In the genomic region with DNA sequence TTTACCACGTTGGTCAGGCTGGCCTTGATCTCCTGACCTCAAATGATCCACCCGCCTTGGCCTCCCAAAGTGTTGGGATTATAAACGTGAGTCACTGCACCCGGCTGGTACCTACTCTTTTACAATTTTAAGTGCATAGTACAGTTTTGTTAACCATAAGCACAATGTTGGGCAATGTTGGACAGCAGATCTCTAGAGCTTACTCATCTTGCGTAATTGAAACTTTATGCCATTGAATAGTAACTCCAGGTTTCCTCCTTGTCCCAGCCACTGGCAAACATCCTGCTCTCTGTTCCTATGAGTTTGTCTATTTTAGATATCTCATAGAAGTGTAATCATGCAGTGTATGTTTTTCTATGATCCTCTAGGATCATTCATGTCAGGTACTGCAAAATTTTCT, we compare ENCODE assay signal across 1 cellular context.
A peak's percentile ranks its signal among the peaks of the same experiment; 100 is the strongest.
TF ChIP-seq lines count a peak whose summit lies in the region.

No MANE protein-coding gene starts in this region.

TF ChIP-seq in HepG2, 621 proteins besides CTCF, POLR2A, EP300 and RAD21 (continued from another document and continues in another):
- TF ChIP-seq, protein P1, sequence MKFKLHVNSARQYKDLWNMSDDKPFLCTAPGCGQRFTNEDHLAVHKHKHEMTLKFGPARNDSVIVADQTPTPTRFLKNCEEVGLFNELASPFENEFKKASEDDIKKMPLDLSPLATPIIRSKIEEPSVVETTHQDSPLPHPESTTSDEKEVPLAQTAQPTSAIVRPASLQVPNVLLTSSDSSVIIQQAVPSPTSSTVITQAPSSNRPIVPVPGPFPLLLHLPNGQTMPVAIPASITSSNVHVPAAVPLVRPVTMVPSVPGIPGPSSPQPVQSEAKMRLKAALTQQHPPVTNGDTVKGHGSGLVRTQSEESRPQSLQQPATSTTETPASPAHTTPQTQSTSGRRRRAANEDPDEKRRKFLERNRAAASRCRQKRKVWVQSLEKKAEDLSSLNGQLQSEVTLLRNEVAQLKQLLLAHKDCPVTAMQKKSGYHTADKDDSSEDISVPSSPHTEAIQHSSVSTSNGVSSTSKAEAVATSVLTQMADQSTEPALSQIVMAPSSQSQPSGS (CRISPR knock-in tag; IDR thresholded peaks at IDR 0.05): peak; percentile 80
- TF ChIP-seq, protein P2, sequence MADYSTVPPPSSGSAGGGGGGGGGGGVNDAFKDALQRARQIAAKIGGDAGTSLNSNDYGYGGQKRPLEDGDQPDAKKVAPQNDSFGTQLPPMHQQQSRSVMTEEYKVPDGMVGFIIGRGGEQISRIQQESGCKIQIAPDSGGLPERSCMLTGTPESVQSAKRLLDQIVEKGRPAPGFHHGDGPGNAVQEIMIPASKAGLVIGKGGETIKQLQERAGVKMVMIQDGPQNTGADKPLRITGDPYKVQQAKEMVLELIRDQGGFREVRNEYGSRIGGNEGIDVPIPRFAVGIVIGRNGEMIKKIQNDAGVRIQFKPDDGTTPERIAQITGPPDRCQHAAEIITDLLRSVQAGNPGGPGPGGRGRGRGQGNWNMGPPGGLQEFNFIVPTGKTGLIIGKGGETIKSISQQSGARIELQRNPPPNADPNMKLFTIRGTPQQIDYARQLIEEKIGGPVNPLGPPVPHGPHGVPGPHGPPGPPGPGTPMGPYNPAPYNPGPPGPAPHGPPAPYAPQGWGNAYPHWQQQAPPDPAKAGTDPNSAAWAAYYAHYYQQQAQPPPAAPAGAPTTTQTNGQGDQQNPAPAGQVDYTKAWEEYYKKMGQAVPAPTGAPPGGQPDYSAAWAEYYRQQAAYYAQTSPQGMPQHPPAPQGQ (CRISPR knock-in tag; IDR thresholded peaks at IDR 0.05; ENCODE audit: borderline replicate concordance): no peak
- TF ChIP-seq, protein P3, sequence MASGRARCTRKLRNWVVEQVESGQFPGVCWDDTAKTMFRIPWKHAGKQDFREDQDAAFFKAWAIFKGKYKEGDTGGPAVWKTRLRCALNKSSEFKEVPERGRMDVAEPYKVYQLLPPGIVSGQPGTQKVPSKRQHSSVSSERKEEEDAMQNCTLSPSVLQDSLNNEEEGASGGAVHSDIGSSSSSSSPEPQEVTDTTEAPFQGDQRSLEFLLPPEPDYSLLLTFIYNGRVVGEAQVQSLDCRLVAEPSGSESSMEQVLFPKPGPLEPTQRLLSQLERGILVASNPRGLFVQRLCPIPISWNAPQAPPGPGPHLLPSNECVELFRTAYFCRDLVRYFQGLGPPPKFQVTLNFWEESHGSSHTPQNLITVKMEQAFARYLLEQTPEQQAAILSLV (CRISPR knock-in tag; IDR thresholded peaks at IDR 0.05; ENCODE audit: borderline replicate concordance): no peak
- peak; percentile 47; the same call in 1 of the 2 replicates for TF ChIP-seq ZBTB3 (CRISPR knock-in tag; IDR thresholded peaks at IDR 0.05; ENCODE audit: borderline replicate concordance, low read depth)
- TF ChIP-seq PAF1 (CRISPR knock-in tag; IDR thresholded peaks at IDR 0.05): no peak
- TF ChIP-seq ZBTB21 (CRISPR knock-in tag; IDR thresholded peaks at IDR 0.05): no peak
- peak; percentile 77 for TF ChIP-seq SAP130 (CRISPR knock-in tag; IDR thresholded peaks at IDR 0.05; ENCODE audit: low read depth)
- TF ChIP-seq FOXC1 (CRISPR knock-in tag; IDR thresholded peaks at IDR 0.05; ENCODE audit: borderline replicate concordance): no peak
- no peak for TF ChIP-seq ZNF329 (CRISPR knock-in tag; IDR thresholded peaks at IDR 0.05; ENCODE audit: low read depth)
- TF ChIP-seq ZNF746 (CRISPR knock-in tag; IDR thresholded peaks at IDR 0.05): peak; percentile 47; the same call in 1 of the 2 replicates
- TF ChIP-seq ATRX (CRISPR knock-in tag; IDR thresholded peaks at IDR 0.05; ENCODE audit: borderline replicate concordance): no peak
- peak; percentile 92 for TF ChIP-seq NR2F6 (IDR thresholded peaks at IDR 0.05)
- peak; percentile 96 for TF ChIP-seq NR2F6 (CRISPR knock-in tag; IDR thresholded peaks at IDR 0.05)
- TF ChIP-seq ZNF367 (CRISPR knock-in tag; IDR thresholded peaks at IDR 0.05; ENCODE audit: borderline replicate concordance): no peak
- TF ChIP-seq IRX3 (CRISPR knock-in tag; IDR thresholded peaks at IDR 0.05; ENCODE audit: borderline replicate concordance, low read depth): no peak
- TF ChIP-seq NFE2L1 (CRISPR knock-in tag; IDR thresholded peaks at IDR 0.05; ENCODE audit: borderline replicate concordance): no peak
- TF ChIP-seq TARDBP (CRISPR knock-in tag; IDR thresholded peaks at IDR 0.05): peak; percentile 91
- TF ChIP-seq, protein P4, sequence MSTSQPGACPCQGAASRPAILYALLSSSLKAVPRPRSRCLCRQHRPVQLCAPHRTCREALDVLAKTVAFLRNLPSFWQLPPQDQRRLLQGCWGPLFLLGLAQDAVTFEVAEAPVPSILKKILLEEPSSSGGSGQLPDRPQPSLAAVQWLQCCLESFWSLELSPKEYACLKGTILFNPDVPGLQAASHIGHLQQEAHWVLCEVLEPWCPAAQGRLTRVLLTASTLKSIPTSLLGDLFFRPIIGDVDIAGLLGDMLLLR (CRISPR knock-in tag; IDR thresholded peaks at IDR 0.05): no peak
- no peak for TF ChIP-seq MYNN (CRISPR knock-in tag; IDR thresholded peaks at IDR 0.05; ENCODE audit: low read depth)
- TF ChIP-seq, protein P5, sequence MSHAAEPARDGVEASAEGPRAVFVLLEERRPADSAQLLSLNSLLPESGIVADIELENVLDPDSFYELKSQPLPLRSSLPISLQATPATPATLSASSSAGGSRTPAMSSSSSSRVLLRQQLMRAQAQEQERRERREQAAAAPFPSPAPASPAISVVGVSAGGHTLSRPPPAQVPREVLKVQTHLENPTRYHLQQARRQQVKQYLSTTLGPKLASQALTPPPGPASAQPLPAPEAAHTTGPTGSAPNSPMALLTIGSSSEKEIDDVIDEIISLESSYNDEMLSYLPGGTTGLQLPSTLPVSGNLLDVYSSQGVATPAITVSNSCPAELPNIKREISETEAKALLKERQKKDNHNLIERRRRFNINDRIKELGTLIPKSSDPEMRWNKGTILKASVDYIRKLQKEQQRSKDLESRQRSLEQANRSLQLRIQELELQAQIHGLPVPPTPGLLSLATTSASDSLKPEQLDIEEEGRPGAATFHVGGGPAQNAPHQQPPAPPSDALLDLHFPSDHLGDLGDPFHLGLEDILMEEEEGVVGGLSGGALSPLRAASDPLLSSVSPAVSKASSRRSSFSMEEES (CRISPR knock-in tag; IDR thresholded peaks at IDR 0.05): peak; percentile 80
- TF ChIP-seq, protein P6, sequence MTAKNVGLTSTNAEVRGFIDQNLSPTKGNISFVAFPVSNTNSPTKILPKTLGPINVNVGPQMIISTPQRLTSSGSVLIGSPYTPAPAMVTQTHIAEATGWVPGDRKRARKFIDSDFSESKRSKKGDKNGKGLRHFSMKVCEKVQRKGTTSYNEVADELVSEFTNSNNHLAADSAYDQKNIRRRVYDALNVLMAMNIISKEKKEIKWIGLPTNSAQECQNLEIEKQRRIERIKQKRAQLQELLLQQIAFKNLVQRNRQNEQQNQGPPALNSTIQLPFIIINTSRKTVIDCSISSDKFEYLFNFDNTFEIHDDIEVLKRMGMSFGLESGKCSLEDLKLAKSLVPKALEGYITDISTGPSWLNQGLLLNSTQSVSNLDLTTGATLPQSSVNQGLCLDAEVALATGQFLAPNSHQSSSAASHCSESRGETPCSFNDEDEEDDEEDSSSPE (CRISPR knock-in tag; IDR thresholded peaks at IDR 0.05): no peak
- TF ChIP-seq JDP2 (CRISPR knock-in tag; IDR thresholded peaks at IDR 0.05; ENCODE audit: borderline replicate concordance): no peak; the same call in 1 of the 2 replicates
- TF ChIP-seq ELF3 (CRISPR knock-in tag; IDR thresholded peaks at IDR 0.05): peak; percentile 95
- TF ChIP-seq MTA1 (CRISPR knock-in tag; IDR thresholded peaks at IDR 0.05; ENCODE audit: borderline replicate concordance): no peak; the same call in 1 of the 2 replicates
- TF ChIP-seq ASH2L (IDR thresholded peaks at IDR 0.05; ENCODE audit: insufficient read length, low read depth, low read length): peak; percentile 62
- TF ChIP-seq SP2 (CRISPR knock-in tag; IDR thresholded peaks at IDR 0.05): no peak
- TF ChIP-seq TBP (CRISPR knock-in tag; IDR thresholded peaks at IDR 0.05): no peak
- 0 out of 2 replicates have a peak, but pooled peaks have one; percentile 42 for TF ChIP-seq ZNF761 (CRISPR knock-in tag; conservative IDR thresholded peaks at IDR 0.05)
- TF ChIP-seq, protein P7, sequence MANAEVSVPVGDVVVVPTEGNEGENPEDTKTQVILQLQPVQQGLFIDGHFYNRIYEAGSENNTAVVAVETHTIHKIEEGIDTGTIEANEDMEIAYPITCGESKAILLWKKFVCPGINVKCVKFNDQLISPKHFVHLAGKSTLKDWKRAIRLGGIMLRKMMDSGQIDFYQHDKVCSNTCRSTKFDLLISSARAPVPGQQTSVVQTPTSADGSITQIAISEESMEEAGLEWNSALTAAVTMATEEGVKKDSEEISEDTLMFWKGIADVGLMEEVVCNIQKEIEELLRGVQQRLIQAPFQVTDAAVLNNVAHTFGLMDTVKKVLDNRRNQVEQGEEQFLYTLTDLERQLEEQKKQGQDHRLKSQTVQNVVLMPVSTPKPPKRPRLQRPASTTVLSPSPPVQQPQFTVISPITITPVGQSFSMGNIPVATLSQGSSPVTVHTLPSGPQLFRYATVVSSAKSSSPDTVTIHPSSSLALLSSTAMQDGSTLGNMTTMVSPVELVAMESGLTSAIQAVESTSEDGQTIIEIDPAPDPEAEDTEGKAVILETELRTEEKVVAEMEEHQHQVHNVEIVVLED (CRISPR knock-in tag; IDR thresholded peaks at IDR 0.05; ENCODE audit: borderline replicate concordance): no peak
- TF ChIP-seq ZFAT (CRISPR knock-in tag; conservative IDR thresholded peaks at IDR 0.05): no peak
- TF ChIP-seq, protein P8, sequence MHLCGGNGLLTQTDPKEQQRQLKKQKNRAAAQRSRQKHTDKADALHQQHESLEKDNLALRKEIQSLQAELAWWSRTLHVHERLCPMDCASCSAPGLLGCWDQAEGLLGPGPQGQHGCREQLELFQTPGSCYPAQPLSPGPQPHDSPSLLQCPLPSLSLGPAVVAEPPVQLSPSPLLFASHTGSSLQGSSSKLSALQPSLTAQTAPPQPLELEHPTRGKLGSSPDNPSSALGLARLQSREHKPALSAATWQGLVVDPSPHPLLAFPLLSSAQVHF (CRISPR knock-in tag; IDR thresholded peaks at IDR 0.05): no peak
- no peak for TF ChIP-seq ZNF17 (CRISPR knock-in tag; IDR thresholded peaks at IDR 0.05)
- TF ChIP-seq CREM (IDR thresholded peaks at IDR 0.05): peak; percentile 83
- no peak for TF ChIP-seq CREM (CRISPR knock-in tag; IDR thresholded peaks at IDR 0.05)
- TF ChIP-seq KDM2A (CRISPR knock-in tag; IDR thresholded peaks at IDR 0.05; ENCODE audit: borderline replicate concordance, low read depth): no peak
- peak; percentile 89 for TF ChIP-seq RARA (CRISPR knock-in tag; IDR thresholded peaks at IDR 0.05)
- peak; percentile 54; the same call in 1 of the 2 replicates for TF ChIP-seq KDM4B (CRISPR knock-in tag; IDR thresholded peaks at IDR 0.05)
- TF ChIP-seq TAF15 (IDR thresholded peaks at IDR 0.05; ENCODE audit: low read depth, low read length, poor library complexity, severe bottlenecking): no peak
- TF ChIP-seq MAF1 (CRISPR knock-in tag; IDR thresholded peaks at IDR 0.05; ENCODE audit: borderline replicate concordance): no peak
- no peak for TF ChIP-seq MBNL3 (CRISPR knock-in tag; conservative IDR thresholded peaks at IDR 0.05)
- no peak for TF ChIP-seq PTBP1 (IDR thresholded peaks at IDR 0.05; ENCODE audit: low read depth, low read length, poor library complexity, severe bottlenecking)
- peak; percentile 91 for TF ChIP-seq ZMYM3 (CRISPR knock-in tag; IDR thresholded peaks at IDR 0.05)
- TF ChIP-seq, protein P9, sequence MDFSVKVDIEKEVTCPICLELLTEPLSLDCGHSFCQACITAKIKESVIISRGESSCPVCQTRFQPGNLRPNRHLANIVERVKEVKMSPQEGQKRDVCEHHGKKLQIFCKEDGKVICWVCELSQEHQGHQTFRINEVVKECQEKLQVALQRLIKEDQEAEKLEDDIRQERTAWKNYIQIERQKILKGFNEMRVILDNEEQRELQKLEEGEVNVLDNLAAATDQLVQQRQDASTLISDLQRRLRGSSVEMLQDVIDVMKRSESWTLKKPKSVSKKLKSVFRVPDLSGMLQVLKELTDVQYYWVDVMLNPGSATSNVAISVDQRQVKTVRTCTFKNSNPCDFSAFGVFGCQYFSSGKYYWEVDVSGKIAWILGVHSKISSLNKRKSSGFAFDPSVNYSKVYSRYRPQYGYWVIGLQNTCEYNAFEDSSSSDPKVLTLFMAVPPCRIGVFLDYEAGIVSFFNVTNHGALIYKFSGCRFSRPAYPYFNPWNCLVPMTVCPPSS (IDR thresholded peaks at IDR 0.05): no peak
- TF ChIP-seq REL (CRISPR knock-in tag; conservative IDR thresholded peaks at IDR 0.05): no peak
- no peak for TF ChIP-seq RNF2 (conservative IDR thresholded peaks at IDR 0.05; ENCODE audit: low read depth)
- no peak for TF ChIP-seq ZFY (CRISPR knock-in tag; IDR thresholded peaks at IDR 0.05)
- TF ChIP-seq CBX1 (IDR thresholded peaks at IDR 0.05; ENCODE audit: low read depth): no peak
- TF ChIP-seq ZBTB7A (CRISPR knock-in tag; IDR thresholded peaks at IDR 0.05): no peak
- TF ChIP-seq ZNF432 (CRISPR knock-in tag; IDR thresholded peaks at IDR 0.05; ENCODE audit: borderline replicate concordance): no peak
- peak; percentile 89; the same call in 1 of the 2 replicates for TF ChIP-seq RCOR2 (CRISPR knock-in tag; IDR thresholded peaks at IDR 0.05)
- peak; percentile 96 for TF ChIP-seq FOSL2 (CRISPR knock-in tag; IDR thresholded peaks at IDR 0.05)
- no peak for TF ChIP-seq SSRP1 (CRISPR knock-in tag; IDR thresholded peaks at IDR 0.05)
- no peak for TF ChIP-seq ZNF567 (CRISPR knock-in tag; IDR thresholded peaks at IDR 0.05; ENCODE audit: borderline replicate concordance)
- TF ChIP-seq, protein P10, sequence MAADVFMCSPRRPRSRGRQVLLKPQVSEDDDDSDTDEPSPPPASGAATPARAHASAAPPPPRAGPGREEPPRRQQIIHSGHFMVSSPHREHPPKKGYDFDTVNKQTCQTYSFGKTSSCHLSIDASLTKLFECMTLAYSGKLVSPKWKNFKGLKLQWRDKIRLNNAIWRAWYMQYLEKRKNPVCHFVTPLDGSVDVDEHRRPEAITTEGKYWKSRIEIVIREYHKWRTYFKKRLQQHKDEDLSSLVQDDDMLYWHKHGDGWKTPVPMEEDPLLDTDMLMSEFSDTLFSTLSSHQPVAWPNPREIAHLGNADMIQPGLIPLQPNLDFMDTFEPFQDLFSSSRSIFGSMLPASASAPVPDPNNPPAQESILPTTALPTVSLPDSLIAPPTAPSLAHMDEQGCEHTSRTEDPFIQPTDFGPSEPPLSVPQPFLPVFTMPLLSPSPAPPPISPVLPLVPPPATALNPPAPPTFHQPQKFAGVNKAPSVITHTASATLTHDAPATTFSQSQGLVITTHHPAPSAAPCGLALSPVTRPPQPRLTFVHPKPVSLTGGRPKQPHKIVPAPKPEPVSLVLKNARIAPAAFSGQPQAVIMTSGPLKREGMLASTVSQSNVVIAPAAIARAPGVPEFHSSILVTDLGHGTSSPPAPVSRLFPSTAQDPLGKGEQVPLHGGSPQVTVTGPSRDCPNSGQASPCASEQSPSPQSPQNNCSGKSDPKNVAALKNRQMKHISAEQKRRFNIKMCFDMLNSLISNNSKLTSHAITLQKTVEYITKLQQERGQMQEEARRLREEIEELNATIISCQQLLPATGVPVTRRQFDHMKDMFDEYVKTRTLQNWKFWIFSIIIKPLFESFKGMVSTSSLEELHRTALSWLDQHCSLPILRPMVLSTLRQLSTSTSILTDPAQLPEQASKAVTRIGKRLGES (CRISPR knock-in tag; IDR thresholded peaks at IDR 0.05; ENCODE audit: borderline replicate concordance): no peak
- TF ChIP-seq, protein P11, sequence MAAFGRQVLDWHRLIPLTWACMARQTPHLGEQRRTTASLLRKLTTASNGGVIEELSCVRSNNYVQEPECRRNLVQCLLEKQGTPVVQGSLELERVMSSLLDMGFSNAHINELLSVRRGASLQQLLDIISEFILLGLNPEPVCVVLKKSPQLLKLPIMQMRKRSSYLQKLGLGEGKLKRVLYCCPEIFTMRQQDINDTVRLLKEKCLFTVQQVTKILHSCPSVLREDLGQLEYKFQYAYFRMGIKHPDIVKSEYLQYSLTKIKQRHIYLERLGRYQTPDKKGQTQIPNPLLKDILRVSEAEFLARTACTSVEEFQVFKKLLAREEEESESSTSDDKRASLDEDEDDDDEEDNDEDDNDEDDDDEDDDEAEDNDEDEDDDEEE (CRISPR knock-in tag; IDR thresholded peaks at IDR 0.05): no peak
